Comparison of ENCODE assay signal across 8 cellular contexts in the genomic region with DNA sequence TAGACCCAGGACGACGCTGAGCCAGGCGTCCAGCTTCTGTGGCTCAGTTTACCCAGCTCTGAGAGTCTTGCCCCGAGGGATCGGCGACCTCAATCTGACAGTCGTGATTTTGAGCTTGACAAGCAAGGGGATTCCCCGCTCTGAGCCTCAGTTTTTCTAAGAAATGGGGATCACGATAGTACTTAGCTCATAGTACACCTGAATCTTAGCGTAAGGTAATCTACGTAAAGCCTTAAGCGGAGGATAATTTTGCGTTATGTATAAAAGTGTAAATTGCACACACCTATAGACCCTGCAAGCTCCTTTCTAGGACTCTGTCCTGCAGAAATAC. TPM values are rescaled to one million over a fixed set of nuclear protein-coding genes. Genes with fewer than 3 reads are reported as not detected.
DNase-seq lines count a peak whose midpoint lies in the region; ATAC-seq, FAIRE-seq and TF ChIP-seq lines count a peak whose summit lies in the region.

No MANE protein-coding gene starts in this region.

- H3K79me2 ChIP-seq in HCT116 (ENCODE audit: insufficient read depth, low read length) = no peaks in the 10 kb centered on the region

- H2AK5ac ChIP-seq in mesenchymal stem cell (ENCODE audit: low read length, severe bottlenecking) = no peak overlapping the region

- CTCF ChIA-PET in A549 (lab: Yijun Ruan, JAX) (interaction anchor here (0.6 to 4.4 kb wide), 7 partner anchors 9 to 1213 kb away, joined by 3 to 23 read pairs (median 3); no protein-coding TSS in a partner anchor), HCT116 (lab: Charles Lee) (interaction anchor here (0.5 to 1.5 kb wide), 5 partner anchors 12 to 271 kb away, joined by 3 to 11 read pairs (median 3); no protein-coding TSS in a partner anchor)

- H3K4me3 ChIP-seq in A549 (peak overlapping the region; percentile 77), HCT116 (replicated peaks in 1 of 2; ENCODE audit: low read depth in 1 of 2, low read length in 2 of 2) (peak overlapping the region; percentile 71 to 90), adrenal gland (peak overlapping the region; percentile 4 to 89 (median 32)), mesenchymal stem cell (ENCODE audit: insufficient read depth in 1 of 2, low read depth in 1 of 2, low read length in 2 of 2) (peak overlapping the region; percentile 83 to 84)

- peak overlapping the region in 1 of 2 experiments; percentile 90 for H3K14ac ChIP-seq in mesenchymal stem cell (ENCODE audit: low read length in 2 of 2)

- H3K9me2 ChIP-seq in HCT116 (ENCODE audit: insufficient read depth) = no peaks in the 10 kb centered on the region

- H2BK120ac ChIP-seq in mesenchymal stem cell (ENCODE audit: low read depth, low read length) = no peak overlapping the region

- TF ChIP-seq RAD21 in A549 (conservative IDR thresholded peaks at IDR 0.05 in 1 of 2, IDR thresholded peaks at IDR 0.05 in 1 of 2) (no peak), HCT116 (IDR thresholded peaks at IDR 0.05; ENCODE audit: low read depth) (no peak)

- H3K4me1 ChIP-seq in A549 = peaks cover 11% of the 10 kb centered on the region; the same call in 1 of the 3 replicates
- peaks cover 4 to 17% of the 10 kb centered on the region in 2 experiments; a peak in 3 of 4 replicates for H3K4me1 ChIP-seq in HCT116 (ENCODE audit: control insufficient read depth in 1 of 2, insufficient read depth in 2 of 2, low read length in 2 of 2)
- peaks cover 13 to 22% of the 10 kb centered on the region in 2 donors for H3K4me1 ChIP-seq in adrenal gland (replicated peaks in 1 of 2)
- H3K4me1 ChIP-seq in mesenchymal stem cell (ENCODE audit: control insufficient read depth, insufficient read depth, low read depth, low read length) = peaks cover 6% of the 10 kb centered on the region

- H2BK15ac ChIP-seq in mesenchymal stem cell (ENCODE audit: low read depth, poor library complexity, severe bottlenecking) = no peak overlapping the region

- H2BK5ac ChIP-seq in mesenchymal stem cell (ENCODE audit: low read depth, low read length, poor library complexity, severe bottlenecking) = no peak overlapping the region

- peaks cover 35% of the 10 kb centered on the region for H3K79me1 ChIP-seq in mesenchymal stem cell (replicated peaks; ENCODE audit: low read length, poor library complexity, severe bottlenecking)

- no peak overlapping the region for H2AFZ ChIP-seq in HCT116 (ENCODE audit: low read depth, low read length, poor library complexity, severe bottlenecking)
- no peak overlapping the region for H2AFZ ChIP-seq in mesenchymal stem cell (ENCODE audit: low read depth, low read length)

- H4K8ac ChIP-seq in mesenchymal stem cell (ENCODE audit: low read length) = no peak overlapping the region

- no peak; a peak in 1 of 6 replicates for ATAC-seq in A549
- ATAC-seq in HCT116 = no peak
- ATAC-seq in GM18907 (IDR thresholded peaks at IDR 0.05; ENCODE audit: unreplicated experiment) = no peak

- peak overlapping the region; percentile 71 for H3K9ac ChIP-seq in HCT116 (ENCODE audit: low read length)
- H3K9ac ChIP-seq in mesenchymal stem cell (ENCODE audit: low read length) = peak overlapping the region; percentile 93

- H3K4ac ChIP-seq in mesenchymal stem cell (ENCODE audit: low read depth in 1 of 2, low read length in 2 of 2) = peak overlapping the region in 1 of 2 experiments; percentile 96

- H3K4me2 ChIP-seq in A549 = peak overlapping the region; percentile 95
- H3K4me2 ChIP-seq in HCT116 (ENCODE audit: low read length) = peak overlapping the region; percentile 86
- H3K4me2 ChIP-seq in mesenchymal stem cell (ENCODE audit: low read length, poor library complexity, severe bottlenecking) = peak overlapping the region; percentile 73

- no peak overlapping the region for H4K91ac ChIP-seq in mesenchymal stem cell (ENCODE audit: low read length)

- no peak for TF ChIP-seq EP300 in A549 (IDR thresholded peaks at IDR 0.05)

- H3K9me3 ChIP-seq in A549 (no peaks in the 10 kb centered on the region), HCT116 (ENCODE audit: control insufficient read depth in 1 of 2, insufficient read depth in 1 of 2, low read depth in 1 of 2, low read length in 2 of 2) (no peaks in the 10 kb centered on the region), adrenal gland (replicated peaks in 1 of 3) (no peaks in the 10 kb centered on the region), mesenchymal stem cell (ENCODE audit: control insufficient read depth, low read length) (no peaks in the 10 kb centered on the region)

- TF ChIP-seq CTCF in A549 (IDR thresholded peaks at IDR 0.05) = no peak
- no peak for TF ChIP-seq CTCF in HCT116 (IDR thresholded peaks at IDR 0.05 in 2 of 3, conservative IDR thresholded peaks at IDR 0.05 in 1 of 3; ENCODE audit: borderline replicate concordance in 1 of 3, insufficient read depth in 1 of 3, low read depth in 2 of 3, low read length in 2 of 3)
- TF ChIP-seq CTCF in adrenal gland (IDR thresholded peaks at IDR 0.05) = no peak

- intact Hi-C loops in HCT116 (cut with micrococcal nuclease) (loop anchor here (1.0 kb wide), 1 partner anchor 139 kb away; a partner anchor contains a TSS), adrenal gland (cut with DNase I) (no loop called here)

- RAD21 ChIA-PET in HCT116 (lab: Charles Lee; ENCODE audit: low non-redundant PET in 1 of 2, low total read pairs in 2 of 2, uncharacterized antibody in 2 of 2, unreplicated experiment in 2 of 2) = no interaction called here

- POLR2A ChIA-PET in A549 (lab: Yijun Ruan, JAX) (interaction anchor here (0.7 to 1.5 kb wide), 6 partner anchors 9 to 166 kb away, joined by 3 to 5 read pairs (median 3); no protein-coding TSS in a partner anchor), HCT116 (lab: Charles Lee) (interaction anchor here (1.3 to 1.7 kb wide), 2 partner anchors 24 to 26 kb away, joined by 3 to 4 read pairs; no protein-coding TSS in a partner anchor)

- no peaks in the 10 kb centered on the region for H4K20me1 ChIP-seq in HCT116 (ENCODE audit: insufficient read depth)

- H3K36me3 ChIP-seq in HCT116 (ENCODE audit: control insufficient read depth in 1 of 2, insufficient read depth in 2 of 2, low read length in 2 of 2) (peaks cover 7 to 8% of the 10 kb centered on the region in 2 experiments; a peak in 1 of 4 replicates), adrenal gland (replicated peaks in 1 of 2) (peaks cover 0 to 34% of the 10 kb centered on the region in 2 donors), mesenchymal stem cell (ENCODE audit: control insufficient read depth in 1 of 2, insufficient read depth in 2 of 2, low read depth in 1 of 2, low read length in 2 of 2) (peaks cover 13 to 47% of the 10 kb centered on the region in 2 experiments)

- peak overlapping the region; percentile 76 to 87 for H3K27ac ChIP-seq in A549
- H3K27ac ChIP-seq in HCT116 (ENCODE audit: low read depth, low read length) = no peak overlapping the region
- peak overlapping the region in 3 of 5 donors; percentile 50 to 86 (median 56) for H3K27ac ChIP-seq in adrenal gland
- H3K27ac ChIP-seq in mesenchymal stem cell (ENCODE audit: low read length, poor library complexity, severe bottlenecking) = no peak overlapping the region

- BruUV-seq in HCT116 (replicated peaks; lab: Mats Ljungman, UMichigan) = no TSS peak

- TF ChIP-seq POLR2A in A549 (IDR thresholded peaks at IDR 0.05; ENCODE audit: low read length) = no peak
- no peak for TF ChIP-seq POLR2A in HCT116 (IDR thresholded peaks at IDR 0.05; ENCODE audit: borderline replicate concordance, extremely low read depth, insufficient read depth, insufficient read length)
- TF ChIP-seq POLR2A in adrenal gland (IDR thresholded peaks at IDR 0.05) = peak in 1 of 2 donors; percentile 49

- H3K18ac ChIP-seq in mesenchymal stem cell (ENCODE audit: low read depth in 1 of 2, low read length in 2 of 2) = peak overlapping the region in 1 of 2 experiments; percentile 79

- no peak for FAIRE-seq in A549 (lab: Jason Lieb, UNC)

- H3K27me3 ChIP-seq in HCT116 (ENCODE audit: insufficient read depth, low read length) = no peaks in the 10 kb centered on the region
- no peaks in the 10 kb centered on the region for H3K27me3 ChIP-seq in adrenal gland
- H3K27me3 ChIP-seq in mesenchymal stem cell (ENCODE audit: control insufficient read depth in 1 of 2, insufficient read depth in 1 of 2, low read length in 2 of 2) = no peaks in the 10 kb centered on the region

- H2BK12ac ChIP-seq in mesenchymal stem cell (ENCODE audit: low read length in 2 of 2) = peak overlapping the region in 1 of 2 experiments; percentile 25

- DNase-seq in A549 (ENCODE audit: low read depth in 1 of 2, low spot score in 1 of 2) (no peak), HCT116 (ENCODE audit: low read depth, low spot score) (no peak), adrenal gland (no peak), mesenchymal stem cell (no peak), D341Med (ENCODE audit: low spot score) (no peak), activated gamma-delta T cell treated with Interleukin-2 at 50 U/mL for 16 hours (no peak)
- DNase-seq in activated CD4-positive, alpha-beta T cell treated with anti-CD3 and anti-CD28 coated beads, Interleukin-2, amount 50 U/mL, for 48 hours = no peak

- 3% methylated on average over 10 of the region's 13 CpGs for WGBS in A549 (ENCODE audit: missing lambda C conversion rate)
- 0 to 1% (median 0%) methylated on average over 3 to 13 of the region's 13 CpGs for WGBS in adrenal gland, 4 donors
- 0% methylated on average over 8 of the region's 13 CpGs for WGBS in mesenchymal stem cell

- no peak overlapping the region for H3K23ac ChIP-seq in mesenchymal stem cell (ENCODE audit: low read length in 2 of 2)

RNA-seq across cellular contexts. Expression of a gene that starts 0.3 kb away (rescaled TPM):
- polyA plus RNA-seq in A549 (2011; rRNA removed) = 5.9 and 7.0 TPM in 2 replicates
- 13.6 and 19.9 TPM in 2 replicates for polyA plus RNA-seq in A549 (2012; cell fraction: cytosol; rRNA removed)
- polyA plus RNA-seq in A549 (2012; cell fraction: nucleus; rRNA removed) = 18.4 and 25.1 TPM in 2 replicates
- 7.5 to 14.8 TPM (median 14.0 TPM) in 3 replicates for polyA plus RNA-seq in A549 (2017; fragmentation: RNase III; extraction: RNeasy Plus Mini Kit Qiagen cat#74134 plus additional on column Dnase treatment)
- 6.4 and 7.3 TPM in 2 replicates for polyA minus RNA-seq in A549 (2011; rRNA and poly(A)+ RNA removed)
- 17.3 TPM for total RNA-seq in HCT116 (2021; ENCODE audit: unreplicated experiment)
- polyA plus RNA-seq in HCT116 (2012) = 19.2 and 20.3 TPM in 2 replicates
- 100 to 1,000 TPM in 1 of 8 donors, 10 to 100 TPM in 7; 10.8 to 194 (median 19.1) TPM for total RNA-seq in adrenal gland
- 10 to 100 TPM; 35.0 to 73.6 (median 39.1) TPM for polyA plus RNA-seq in adrenal gland
- polyA plus RNA-seq in mesenchymal stem cell (2013, experiment 1 of 2) = 48.3 TPM
- polyA plus RNA-seq in mesenchymal stem cell (2013, experiment 2 of 2) = 46.7 TPM

RNA-seq across cellular contexts. Expression of a gene that starts 0.6 kb away (rescaled TPM):
- 23.0 and 26.1 TPM in 2 replicates for polyA plus RNA-seq in A549 (2011; rRNA removed)
- polyA plus RNA-seq in A549 (2012; cell fraction: cytosol; rRNA removed) = 27.2 and 29.6 TPM in 2 replicates
- polyA plus RNA-seq in A549 (2012; cell fraction: nucleus; rRNA removed) = 20.9 and 22.0 TPM in 2 replicates
- 32.8 to 36.8 TPM (median 34.7 TPM) in 3 replicates for polyA plus RNA-seq in A549 (2017; fragmentation: RNase III; extraction: RNeasy Plus Mini Kit Qiagen cat#74134 plus additional on column Dnase treatment)
- 14.5 and 18.6 TPM in 2 replicates for polyA minus RNA-seq in A549 (2011; rRNA and poly(A)+ RNA removed)
- 34.9 TPM for total RNA-seq in HCT116 (2021; ENCODE audit: unreplicated experiment)
- 35.1 and 36.8 TPM in 2 replicates for polyA plus RNA-seq in HCT116 (2012)
- total RNA-seq in adrenal gland = 100 to 1,000 TPM in 3 of 8 donors, 10 to 100 TPM in 5; 74.2 to 238 (median 89.0) TPM
- 100 to 1,000 TPM in 1 of 3 donors, 10 to 100 TPM in 2; 52.3 to 119 (median 84.0) TPM for polyA plus RNA-seq in adrenal gland
- polyA plus RNA-seq in mesenchymal stem cell (2013, experiment 1 of 2) = 52.7 TPM
- 55.4 TPM for polyA plus RNA-seq in mesenchymal stem cell (2013, experiment 2 of 2)

Comparison
In these comparisons a context has a peak if more than half of its experiments do, and no peak if none do; other contexts are left out.
1. H3K27ac ChIP-seq: peak in A549 (2 of 2) and adrenal gland (3 of 5); none in HCT116 (single experiment) and mesenchymal stem cell (single experiment).
2. H3K4me3 ChIP-seq: peak in every context shown above with its lines; median percentile 84 in mesenchymal stem cell; 80 in HCT116; 77 in A549; 32 in adrenal gland.
3. Peak in every context shown above with its lines, with median percentiles within 50 percentile points of each other: H3K4me2 ChIP-seq.